In the genomic region with DNA sequence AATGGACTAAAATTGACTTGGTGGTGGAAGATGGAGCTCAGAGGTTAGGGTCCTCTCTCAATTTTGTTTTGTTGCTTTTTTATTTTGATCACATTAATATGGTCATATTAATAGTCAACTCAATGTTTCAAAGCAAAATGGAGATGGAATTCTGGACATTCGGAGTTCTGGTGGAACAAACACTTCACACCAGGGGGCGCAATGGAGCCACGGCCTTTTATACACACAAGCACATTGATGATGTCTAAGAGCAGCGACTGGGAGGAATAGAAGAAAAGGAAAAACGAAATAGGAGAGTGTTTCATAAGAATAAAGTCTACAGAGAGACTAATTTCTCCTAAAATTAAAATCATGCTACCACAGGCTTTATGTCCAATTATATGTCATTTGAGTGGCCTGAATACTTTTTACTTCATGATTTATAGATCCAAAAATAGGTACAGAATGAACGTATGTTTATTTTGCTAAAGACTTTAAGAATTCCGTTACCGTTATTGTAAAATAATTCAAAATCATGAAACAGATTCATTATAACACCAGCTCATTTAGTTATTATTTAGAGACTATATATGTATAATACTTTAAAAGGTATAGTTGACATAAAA, we compare ENCODE assay signal across 8 cellular contexts.
A peak's percentile ranks its signal among the peaks of the same experiment; 100 is the strongest.
DNase-seq lines count a peak whose midpoint lies in the region; ATAC-seq and TF ChIP-seq lines count a peak whose summit lies in the region.

No MANE protein-coding gene starts in this region.

- peak overlapping the region in 1 of 10 donors; percentile 12 for H3K4me3 ChIP-seq in heart right ventricle

- H3K9me3 Mint-ChIP-seq in activated naive CD4-positive, alpha-beta T cell treated with anti-CD3 and anti-CD28 coated beads, Interleukin-2, amount 50 U/mL, for 72 hours: peaks cover 4 to 7% of the 10 kb centered on the region in 2 donors

- intact Hi-C loops in heart right ventricle (cut with DNase I): loop anchor here in 1 of 10 donors (10.0 kb wide), 1 partner anchor 750 kb away; no protein-coding TSS in a partner anchor
- intact Hi-C loops in sciatic nerve (cut with DNase I): no loop called here

- no peaks in the 10 kb centered on the region for H3K27me3 ChIP-seq in heart right ventricle

- H3K27ac ChIP-seq in heart right ventricle: no peak overlapping the region

- WGBS in heart right ventricle, 2 donors: 30 to 36% methylated on average over 8 of the region's 8 CpGs

- no peaks in the 10 kb centered on the region for H3K9me3 ChIP-seq in heart right ventricle

- peaks cover 0 to 7% of the 10 kb centered on the region in 2 donors for H3K36me3 Mint-ChIP-seq in activated naive CD4-positive, alpha-beta T cell treated with anti-CD3 and anti-CD28 coated beads, Interleukin-2, amount 50 U/mL, for 72 hours

- ATAC-seq in GM21723 (IDR thresholded peaks at IDR 0.05; ENCODE audit: unreplicated experiment) (peak; percentile 79), heart right ventricle (peak in 4 of 8 donors; percentile 46 to 59 (median 52)), sciatic nerve (peak; percentile 76)
- peak; percentile 26 to 44 for ATAC-seq in activated naive CD4-positive, alpha-beta T cell treated with anti-CD3 and anti-CD28 coated beads, Interleukin-2, amount 50 U/mL, for 72 hours

- H3K27ac Mint-ChIP-seq in activated naive CD4-positive, alpha-beta T cell treated with anti-CD3 and anti-CD28 coated beads, Interleukin-2, amount 50 U/mL, for 72 hours: no peak overlapping the region

- DNase-seq in DMS53 (lab: John Stamatoyannopoulos, UW) (peak; percentile 81), SIG-M5 (lab: John Stamatoyannopoulos, UW) (peak; percentile 2), heart right ventricle (peak; percentile 68 to 73), sciatic nerve (ENCODE audit: low spot score) (peak; percentile 89), NCI-H774 (lab: John Stamatoyannopoulos, UW) (no peak)
- peak in 1 of 2 donors; percentile 60 for DNase-seq in activated naive CD4-positive, alpha-beta T cell treated with anti-CD3 and anti-CD28 coated beads, Interleukin-2, amount 50 U/mL, for 72 hours (ENCODE audit: low spot score in 2 of 2)

- H3K4me1 ChIP-seq in heart right ventricle: peaks cover 0 to 4% (median 0%) of the 10 kb centered on the region in 9 donors

- no peaks in the 10 kb centered on the region for H3K36me3 ChIP-seq in heart right ventricle

- peak; percentile 88 for TF ChIP-seq CTCF in LNCAP (IDR thresholded peaks at IDR 0.05)
- TF ChIP-seq CTCF in heart right ventricle (IDR thresholded peaks at IDR 0.05): peak; percentile 58 to 89 (median 83)
